In the genomic region with DNA sequence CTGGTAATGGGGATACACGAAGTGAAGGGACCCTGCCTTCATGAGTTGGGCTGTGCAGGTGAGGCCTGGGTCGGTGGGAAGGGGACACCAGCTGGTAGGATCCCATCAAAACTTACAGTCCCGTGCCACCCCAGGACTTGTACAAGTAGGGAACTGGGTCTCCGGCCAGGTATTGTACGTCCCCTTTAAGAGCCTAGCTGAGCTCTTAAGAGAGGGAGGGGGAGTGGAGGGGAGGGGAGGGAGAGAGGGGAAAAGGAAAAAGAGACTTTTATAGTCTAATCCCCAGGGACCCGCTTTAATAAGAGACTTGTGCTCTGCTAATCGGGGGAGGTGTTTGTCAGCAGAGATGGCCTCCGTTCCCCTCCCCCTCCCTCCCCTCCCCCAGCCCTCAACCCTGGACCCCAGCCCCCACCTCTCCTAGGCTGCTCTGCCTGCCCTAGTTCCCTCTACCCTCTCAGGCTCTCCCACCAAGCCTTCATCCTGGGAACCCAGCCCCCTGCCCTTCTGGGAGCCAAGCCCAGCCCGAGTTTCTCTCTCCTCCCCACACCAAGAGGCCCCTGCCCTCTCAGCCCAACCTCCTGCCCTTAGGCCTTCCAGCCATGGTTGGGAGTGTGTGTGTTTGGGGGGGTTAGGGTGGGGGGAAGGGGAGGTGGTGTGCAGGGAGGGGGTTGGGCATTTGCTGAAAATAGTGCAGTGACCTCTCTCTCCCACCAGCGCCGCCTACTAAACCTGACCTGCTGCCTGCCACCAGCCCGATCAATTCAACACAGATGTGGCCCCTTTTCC, we compare ENCODE assay signal across 8 cellular contexts. TPM values are rescaled to one million over a fixed set of nuclear protein-coding genes. Genes with fewer than 3 reads are reported as not detected.
DNase-seq lines count a peak whose midpoint lies in the region; ATAC-seq and TF ChIP-seq lines count a peak whose summit lies in the region.

No MANE protein-coding gene starts in this region.

- peak overlapping the region; percentile 72 for H2BK5ac ChIP-seq in mesendoderm (ENCODE audit: low read length)

- H3K4ac ChIP-seq in mesendoderm (ENCODE audit: low read depth, low read length): no peak overlapping the region

- no peak for ATAC-seq in HG03108 (IDR thresholded peaks at IDR 0.05; ENCODE audit: unreplicated experiment)

- H2AK5ac ChIP-seq in mesendoderm (ENCODE audit: low read length): peak overlapping the region; percentile 3

- no peak overlapping the region for H4K5ac ChIP-seq in mesendoderm (ENCODE audit: low read length)

- TF ChIP-seq CTCF in NB4 (IDR thresholded peaks at IDR 0.05; ENCODE audit: low read depth, low read length) (no peak), astrocyte of the cerebellum (IDR thresholded peaks at IDR 0.05; ENCODE audit: low read depth, low read length, missing control alignments) (no peak)

- DNase-seq in NB4 (ENCODE audit: low read depth) (peak; percentile 90), astrocyte of the cerebellum (ENCODE audit: low read depth) (no peak), mesendoderm (peak; percentile 94), NCI-H146 (lab: John Stamatoyannopoulos, UW) (no peak), dermis blood vessel endothelial cell (no peak)
- no peak for DNase-seq in activated effector memory CD4-positive, alpha-beta T cell treated with Interleukin-2 at 50 U/mL for 16 hours

- H2BK15ac ChIP-seq in mesendoderm (replicated peaks; ENCODE audit: low read depth): no peak overlapping the region

- H3K79me1 ChIP-seq in mesendoderm (ENCODE audit: low read length): peaks cover 16% of the 10 kb centered on the region

- H4K20me1 ChIP-seq in BLaER1 treated with 17β-estradiol and CSF1 and Interleukin-3, amounts not matched to agents 10 nM and 100 nM: peaks cover 0 to 49% (median 39%) of the 10 kb centered on the region in 11 experiments; a peak in 16 of 22 replicates

- H3K56ac ChIP-seq in mesendoderm (ENCODE audit: low read length): peak overlapping the region; percentile 78

- no peak overlapping the region for H4K8ac ChIP-seq in mesendoderm (ENCODE audit: low read depth, low read length)

- no peak overlapping the region for H2BK120ac ChIP-seq in mesendoderm (ENCODE audit: low read depth, low read length)

- H3K4me3 ChIP-seq in BLaER1 treated with 17β-estradiol and CSF1 and Interleukin-3, amounts not matched to agents 10 nM and 100 nM: peak overlapping the region in 9 of 10 experiments; percentile 62 to 94 (median 85); a peak in 18 of 20 replicates
- H3K4me3 ChIP-seq in NB4 (ENCODE audit: low read depth, low read length) (peak overlapping the region; percentile 75), astrocyte of the cerebellum (ENCODE audit: low read depth, low read length) (peak overlapping the region; percentile 63), mesendoderm (ENCODE audit: low read length) (peak overlapping the region; percentile 2)

- peak overlapping the region; percentile 25 for H3K18ac ChIP-seq in mesendoderm (ENCODE audit: low read length)

- peaks cover 42 to 54% (median 45%) of the 10 kb centered on the region in 10 experiments for H3K4me1 ChIP-seq in BLaER1 treated with 17β-estradiol and CSF1 and Interleukin-3, amounts not matched to agents 10 nM and 100 nM
- peaks cover 16% of the 10 kb centered on the region for H3K4me1 ChIP-seq in mesendoderm (ENCODE audit: control insufficient read depth, low read depth, low read length)

- H3K27me3 ChIP-seq in BLaER1 treated with 17β-estradiol and CSF1 and Interleukin-3, amounts not matched to agents 10 nM and 100 nM: no peaks in the 10 kb centered on the region
- H3K27me3 ChIP-seq in mesendoderm (ENCODE audit: insufficient read depth, low read length, poor library complexity): no peaks in the 10 kb centered on the region

- no peaks in the 10 kb centered on the region for H3K9me3 ChIP-seq in BLaER1 treated with 17β-estradiol and CSF1 and Interleukin-3, amounts not matched to agents 10 nM and 100 nM (replicated peaks in 1 of 11)

- peak overlapping the region in 9 of 11 experiments; percentile 9 to 81 (median 75); a peak in 15 of 22 replicates for H3K27ac ChIP-seq in BLaER1 treated with 17β-estradiol and CSF1 and Interleukin-3, amounts not matched to agents 10 nM and 100 nM
- peak overlapping the region; percentile 58 for H3K27ac ChIP-seq in mesendoderm (ENCODE audit: low read depth, low read length)

- in situ Hi-C loops in astrocyte of the cerebellum (cut with HindIII; ENCODE audit: low sequenced_read_pairs): no loop called here

- H3K9ac ChIP-seq in BLaER1 treated with 17β-estradiol and CSF1 and Interleukin-3, amounts not matched to agents 10 nM and 100 nM: peak overlapping the region in 10 of 11 experiments; percentile 72 to 88 (median 83); a peak in 20 of 22 replicates
- H3K9ac ChIP-seq in mesendoderm (ENCODE audit: low read length): peak overlapping the region; percentile 94

- no peak for TF ChIP-seq POLR2A in NB4 (IDR thresholded peaks at IDR 0.05; ENCODE audit: extremely low read depth, insufficient read length)

- WGBS in mesendoderm (ENCODE audit: extremely low coverage, insufficient coverage, low lambda C conversion rate): no CpG with 5 or more reads among the region's 12 CpGs

- peaks cover 20% of the 10 kb centered on the region for H3K79me2 ChIP-seq in mesendoderm (ENCODE audit: control insufficient read depth, insufficient read depth, low read length)

- H3K23ac ChIP-seq in mesendoderm (ENCODE audit: low read length): no peak overlapping the region

- H3K4me2 ChIP-seq in BLaER1 treated with 17β-estradiol and CSF1 and Interleukin-3, amounts not matched to agents 10 nM and 100 nM: peak overlapping the region; percentile 94 to 100 (median 99)
- H3K4me2 ChIP-seq in mesendoderm (ENCODE audit: low read length): peak overlapping the region; percentile 100

- peaks cover 10 to 39% (median 36%) of the 10 kb centered on the region in 11 experiments for H3K36me3 ChIP-seq in BLaER1 treated with 17β-estradiol and CSF1 and Interleukin-3, amounts not matched to agents 10 nM and 100 nM
- no peaks in the 10 kb centered on the region for H3K36me3 ChIP-seq in mesendoderm (ENCODE audit: control insufficient read depth, insufficient read depth, low read length)

RNA-seq across cellular contexts. Expression of a gene that starts 2.6 kb away (rescaled TPM):
- 6.5 TPM for polyA plus RNA-seq in mesendoderm (2013, experiment 1 of 2)
- polyA plus RNA-seq in mesendoderm (2013, experiment 2 of 2): 7.0 TPM
- 1.4 and 5.9 TPM in 2 replicates for total RNA-seq in dermis blood vessel endothelial cell

RNA-seq across cellular contexts. Expression of a gene that starts 16.7 kb away (rescaled TPM):
- polyA plus RNA-seq in mesendoderm (2013, experiment 1 of 2): 760 TPM
- polyA plus RNA-seq in mesendoderm (2013, experiment 2 of 2): 752 TPM
- 752 and 1,427 TPM in 2 replicates for total RNA-seq in dermis blood vessel endothelial cell

RNA-seq across cellular contexts. Expression of a gene that starts 25.4 kb away (rescaled TPM):
- 2.5 TPM for polyA plus RNA-seq in mesendoderm (2013, experiment 1 of 2)
- polyA plus RNA-seq in mesendoderm (2013, experiment 2 of 2): 2.0 TPM
- 0.74 and 2.2 TPM in 2 replicates for total RNA-seq in dermis blood vessel endothelial cell

RNA-seq across cellular contexts. Expression of a gene that starts 29.7 kb away (rescaled TPM):
- 63.3 TPM for polyA plus RNA-seq in mesendoderm (2013, experiment 1 of 2)
- polyA plus RNA-seq in mesendoderm (2013, experiment 2 of 2): 65.5 TPM
- total RNA-seq in dermis blood vessel endothelial cell: 55.8 and 61.2 TPM in 2 replicates

RNA-seq across cellular contexts. Expression of a gene that starts 37.9 kb away (rescaled TPM):
- 20.8 TPM for polyA plus RNA-seq in mesendoderm (2013, experiment 1 of 2)
- polyA plus RNA-seq in mesendoderm (2013, experiment 2 of 2): 20.1 TPM
- 0.42 and 0.68 TPM in 2 replicates for total RNA-seq in dermis blood vessel endothelial cell

Comparison
In these comparisons a context has a peak if more than half of its experiments do, and no peak if none do; other contexts are left out.
1. H3K4me3 ChIP-seq: peak in every context shown above with its lines; median percentile 85 in BLaER1 treated with 17β-estradiol and CSF1 and Interleukin-3, amounts not matched to agents 10 nM and 100 nM; 75 in NB4; 63 in astrocyte of the cerebellum; 2 in mesendoderm.
2. DNase-seq: peak in NB4 (single experiment) and mesendoderm (single experiment); none in astrocyte of the cerebellum (single experiment), activated effector memory CD4-positive, alpha-beta T cell treated with Interleukin-2 at 50 U/mL for 16 hours (single experiment), NCI-H146 (single experiment) and dermis blood vessel endothelial cell (single experiment).